Comparison of ENCODE assay signal across 1 cellular context in the genomic region with DNA sequence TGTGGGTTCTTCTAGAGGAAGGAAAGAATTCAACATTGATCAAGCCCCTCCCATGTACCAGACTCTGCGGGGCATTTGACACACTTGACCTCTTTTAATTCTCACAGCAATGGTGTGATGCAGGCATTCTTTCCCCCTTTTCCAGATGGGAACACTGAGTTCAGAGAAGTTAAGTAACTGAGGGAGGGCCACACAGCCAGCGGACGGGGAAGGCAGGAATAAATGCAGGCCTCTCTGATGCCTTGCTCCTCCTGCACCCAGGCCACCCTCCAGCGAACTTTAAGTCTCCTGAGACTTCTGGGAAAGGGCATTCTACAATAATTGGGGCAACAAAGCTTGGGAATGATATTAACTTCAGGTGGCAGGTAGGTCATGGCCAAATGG.
TF ChIP-seq lines count a peak whose summit lies in the region.

No MANE protein-coding gene starts in this region.

TF ChIP-seq in GM12878, 131 proteins besides CTCF, POLR2A, EP300 and RAD21 (continued from another document):
- TF ChIP-seq TAF1 (IDR thresholded peaks at IDR 0.05; ENCODE audit: borderline replicate concordance, low read depth, low read length): no peak
